ENCODE assay signal across 1 cellular context in genomic region chr2:169761970-169762292, GRCh38.
TF ChIP-seq lines count a peak whose summit lies in the region.

No MANE protein-coding gene starts in this region.

TF ChIP-seq in HepG2, 621 proteins besides CTCF, POLR2A, EP300 and RAD21 (continues in another document):
- TF ChIP-seq SOX6 (IDR thresholded peaks at IDR 0.05) (no peak), SOX6 (CRISPR knock-in tag; IDR thresholded peaks at IDR 0.05) (peak; percentile 43), CCDC6 (CRISPR knock-in tag; IDR thresholded peaks at IDR 0.05) (0 out of 2 replicates have a peak, but pooled peaks have one; percentile 30), ZSCAN9 (CRISPR knock-in tag; IDR thresholded peaks at IDR 0.05; ENCODE audit: borderline replicate concordance) (0 out of 2 replicates have a peak, but pooled peaks have one; percentile 3), TFDP1 (CRISPR knock-in tag; IDR thresholded peaks at IDR 0.05; ENCODE audit: borderline replicate concordance) (peak; percentile 68), ZNF354B (CRISPR knock-in tag; IDR thresholded peaks at IDR 0.05) (no peak), NFIC (IDR thresholded peaks at IDR 0.05; ENCODE audit: low read length) (0 out of 2 replicates have a peak, but pooled peaks have one; percentile 36), ZFP82 (CRISPR knock-in tag; IDR thresholded peaks at IDR 0.05; ENCODE audit: borderline replicate concordance) (0 out of 2 replicates have a peak, but pooled peaks have one; percentile 71), SUZ12 (IDR thresholded peaks at IDR 0.05; ENCODE audit: low read depth, low read length) (no peak), PHF8 (CRISPR knock-in tag; IDR thresholded peaks at IDR 0.05) (peak; percentile 20; the same call in 1 of the 2 replicates), ZNF513 (CRISPR knock-in tag; conservative IDR thresholded peaks at IDR 0.05) (0 out of 2 replicates have a peak, but pooled peaks have one; percentile 30), LCORL (IDR thresholded peaks at IDR 0.05) (no peak), LCORL (CRISPR knock-in tag; IDR thresholded peaks at IDR 0.05) (no peak), YY1 (IDR thresholded peaks at IDR 0.05; ENCODE audit: insufficient read depth, insufficient replicate concordance, low read depth, low read length) (peak; percentile 9), ZNF205 (CRISPR knock-in tag; IDR thresholded peaks at IDR 0.05) (0 out of 2 replicates have a peak, but pooled peaks have one; percentile 50), TCF12 (IDR thresholded peaks at IDR 0.05) (no peak), TCF12 (CRISPR knock-in tag; IDR thresholded peaks at IDR 0.05) (no peak), ZNF614 (CRISPR knock-in tag; IDR thresholded peaks at IDR 0.05; ENCODE audit: borderline replicate concordance) (0 out of 2 replicates have a peak, but pooled peaks have one; percentile 6), TIGD3 (CRISPR knock-in tag; IDR thresholded peaks at IDR 0.05; ENCODE audit: borderline replicate concordance) (no peak), RERE (CRISPR knock-in tag; IDR thresholded peaks at IDR 0.05; ENCODE audit: low read depth) (0 out of 2 replicates have a peak, but pooled peaks have one; percentile 2), ZNF891 (CRISPR knock-in tag; IDR thresholded peaks at IDR 0.05) (no peak), ZSCAN22 (CRISPR knock-in tag; IDR thresholded peaks at IDR 0.05) (no peak), ZNF773 (CRISPR knock-in tag; IDR thresholded peaks at IDR 0.05; ENCODE audit: borderline replicate concordance) (no peak), ZNF331 (CRISPR knock-in tag; IDR thresholded peaks at IDR 0.05) (peak; percentile 5; the same call in 1 of the 2 replicates), ZNF24 (IDR thresholded peaks at IDR 0.05) (no peak), YEATS4 (CRISPR knock-in tag; IDR thresholded peaks at IDR 0.05; ENCODE audit: borderline replicate concordance) (0 out of 2 replicates have a peak, but pooled peaks have one; percentile 15), MAX (IDR thresholded peaks at IDR 0.05) (peak; percentile 50; the same call in 1 of the 2 replicates), FOSL2 (CRISPR knock-in tag; IDR thresholded peaks at IDR 0.05) (0 out of 2 replicates have a peak, but pooled peaks have one; percentile 24), RFX3 (CRISPR knock-in tag; IDR thresholded peaks at IDR 0.05) (no peak), ZNF275 (CRISPR knock-in tag; IDR thresholded peaks at IDR 0.05; ENCODE audit: borderline replicate concordance) (0 out of 2 replicates have a peak, but pooled peaks have one; percentile 20), PRDM4 (CRISPR knock-in tag; IDR thresholded peaks at IDR 0.05; ENCODE audit: borderline replicate concordance) (no peak), ZNF670 (CRISPR knock-in tag; IDR thresholded peaks at IDR 0.05; ENCODE audit: borderline replicate concordance) (0 out of 2 replicates have a peak, but pooled peaks have one; percentile 53), ZNF605 (CRISPR knock-in tag; IDR thresholded peaks at IDR 0.05) (0 out of 2 replicates have a peak, but pooled peaks have one; percentile 10), NR2F2 (IDR thresholded peaks at IDR 0.05; ENCODE audit: borderline replicate concordance, low read depth) (no peak), PHF5A (CRISPR knock-in tag; IDR thresholded peaks at IDR 0.05; ENCODE audit: low read depth, unreplicated experiment) (peak; percentile 5), EED (CRISPR knock-in tag; IDR thresholded peaks at IDR 0.05) (no peak), ZNF17 (CRISPR knock-in tag; IDR thresholded peaks at IDR 0.05) (no peak), ZNF367 (CRISPR knock-in tag; IDR thresholded peaks at IDR 0.05; ENCODE audit: borderline replicate concordance) (peak; percentile 17; the same call in 1 of the 2 replicates), ZNF75D (CRISPR knock-in tag; IDR thresholded peaks at IDR 0.05; ENCODE audit: borderline replicate concordance) (no peak), TEF (CRISPR knock-in tag; IDR thresholded peaks at IDR 0.05) (peak; percentile 9; the same call in 1 of the 2 replicates), RXRB (CRISPR knock-in tag; IDR thresholded peaks at IDR 0.05; ENCODE audit: borderline replicate concordance) (peak; percentile 8; the same call in 1 of the 2 replicates), ZNF816 (CRISPR knock-in tag; IDR thresholded peaks at IDR 0.05; ENCODE audit: borderline replicate concordance) (0 out of 2 replicates have a peak, but pooled peaks have one; percentile 57), PRDM15 (CRISPR knock-in tag; IDR thresholded peaks at IDR 0.05) (0 out of 2 replicates have a peak, but pooled peaks have one; percentile 2)
